In genomic region chr11:76577921-76578654, GRCh38 we compare ENCODE assay signal across 11 cellular contexts.
A peak's percentile ranks its signal among the peaks of the same experiment; 100 is the strongest.
DNase-seq lines count a peak whose midpoint lies in the region; ATAC-seq and TF ChIP-seq lines count a peak whose summit lies in the region.
"Had no signal": no experiment of that assay in that cellular context is flagged by ENCODE, and none has a peak within 500 bp of the region (broad histone marks: within the 10 kb centered on the region; RNA-seq: fewer than 3 reads in every experiment).

No MANE protein-coding gene starts in this region.

- peaks cover 18% of the 10 kb centered on the region for H3K4me1 ChIP-seq in BE2C
- H3K4me1 ChIP-seq in sigmoid colon: peaks cover 0 to 45% (median 25%) of the 10 kb centered on the region in 4 donors
- no peaks in the 10 kb centered on the region for H3K4me1 ChIP-seq in naive thymus-derived CD4-positive, alpha-beta T cell (ENCODE audit: control insufficient read depth in 2 of 2, insufficient read depth in 2 of 2, low read length in 2 of 2)

- no peak for TF ChIP-seq CTCF in BE2C (IDR thresholded peaks at IDR 0.05; ENCODE audit: low read depth, low read length)
- TF ChIP-seq CTCF in sigmoid colon (IDR thresholded peaks at IDR 0.05): no peak

- H3K4me1 Mint-ChIP-seq in activated T-helper 2 cell treated with anti-CD3 and anti-CD28 coated beads, Interferon-gamma antibody, Interleukin-2, Interleukin-4, amounts not matched to agents 10 μg/mL and 5 μg/mL and 100 μg/mL, durations not matched to agents 14 hours and 24 hours and 36 hours (ENCODE audit: low read depth): peaks cover 31% of the 10 kb centered on the region
- peaks cover 0 to 12% (median 0%) of the 10 kb centered on the region in 7 donors for H3K4me1 Mint-ChIP-seq in naive thymus-derived CD4-positive, alpha-beta T cell

- H3K9me3 ChIP-seq in BE2C (no peaks in the 10 kb centered on the region), sigmoid colon (no peaks in the 10 kb centered on the region)
- no peaks in the 10 kb centered on the region for H3K9me3 ChIP-seq in naive thymus-derived CD4-positive, alpha-beta T cell (ENCODE audit: control insufficient read depth in 2 of 3, low read length in 3 of 3)

- H3K27me3 ChIP-seq in BE2C: no peaks in the 10 kb centered on the region
- H3K27me3 ChIP-seq in sigmoid colon: no peaks in the 10 kb centered on the region
- no peaks in the 10 kb centered on the region for H3K27me3 ChIP-seq in naive thymus-derived CD4-positive, alpha-beta T cell (ENCODE audit: control insufficient read depth in 2 of 2, insufficient read depth in 2 of 2, low read length in 2 of 2)

- H3K36me3 Mint-ChIP-seq in activated T-helper 2 cell treated with anti-CD3 and anti-CD28 coated beads, Interferon-gamma antibody, Interleukin-2, Interleukin-4, amounts not matched to agents 10 μg/mL and 5 μg/mL and 100 μg/mL, durations not matched to agents 14 hours and 24 hours and 36 hours (ENCODE audit: low read depth): peaks cover 4% of the 10 kb centered on the region
- H3K36me3 Mint-ChIP-seq in naive thymus-derived CD4-positive, alpha-beta T cell: peaks cover 0 to 5% (median 0%) of the 10 kb centered on the region in 5 donors

- H3K4me3 ChIP-seq in BE2C (ENCODE audit: low read depth, low read length) (0 out of 2 replicates have a peak overlapping the region, but pooled peaks have one; percentile 12), sigmoid colon (no peak overlapping the region)
- no peak overlapping the region for H3K4me3 ChIP-seq in naive thymus-derived CD4-positive, alpha-beta T cell (ENCODE audit: low read length)

- no peak overlapping the region for H3K4me3 Mint-ChIP-seq in activated T-helper 2 cell treated with anti-CD3 and anti-CD28 coated beads, Interferon-gamma antibody, Interleukin-2, Interleukin-4, amounts not matched to agents 10 μg/mL and 5 μg/mL and 100 μg/mL, durations not matched to agents 14 hours and 24 hours and 36 hours (ENCODE audit: low read depth)
- H3K4me3 Mint-ChIP-seq in naive thymus-derived CD4-positive, alpha-beta T cell: no peak overlapping the region
- H3K4me3 Mint-ChIP-seq: dendritic cell treated with granulocyte-macrophage colony-stimulating factor and Interleukin-4, amounts not matched to agents 40 ng/mL and 50 ng/mL, for 4 days had no signal

- intact Hi-C loops in activated T-helper 2 cell treated with anti-CD3 and anti-CD28 coated beads, Interferon-gamma antibody, Interleukin-2, Interleukin-4, amounts not matched to agents 10 μg/mL and 5 μg/mL and 100 μg/mL, durations not matched to agents 14 hours and 24 hours and 36 hours (cut with micrococcal nuclease): no loop called here
- intact Hi-C loops in sigmoid colon (cut with DNase I): loop anchor here (5.0 kb wide), 1 partner anchor 99 kb away; no protein-coding TSS in a partner anchor
- intact Hi-C loops in naive thymus-derived CD4-positive, alpha-beta T cell (cut with micrococcal nuclease): no loop called here

- H3K27me3 Mint-ChIP-seq in activated T-helper 2 cell treated with anti-CD3 and anti-CD28 coated beads, Interferon-gamma antibody, Interleukin-2, Interleukin-4, amounts not matched to agents 10 μg/mL and 5 μg/mL and 100 μg/mL, durations not matched to agents 14 hours and 24 hours and 36 hours (ENCODE audit: low read depth): no peaks in the 10 kb centered on the region
- H3K27me3 Mint-ChIP-seq in naive thymus-derived CD4-positive, alpha-beta T cell: peaks cover 0 to 19% (median 10%) of the 10 kb centered on the region in 5 donors

- POLR2A ChIA-PET in naive thymus-derived CD4-positive, alpha-beta T cell (lab: Charles Lee): no interaction called here

- TF ChIP-seq POLR2A in sigmoid colon (IDR thresholded peaks at IDR 0.05): no peak

- 88 to 91% methylated on average over 11 of the region's 11 CpGs for WGBS in sigmoid colon, 2 donors

- no peak for DNase-seq in BE2C
- no peak for DNase-seq in activated T-helper 2 cell treated with anti-CD3 and anti-CD28 coated beads, Interferon-gamma antibody, Interleukin-2, Interleukin-4, amounts not matched to agents 10 μg/mL and 5 μg/mL and 100 μg/mL, durations not matched to agents 14 hours and 24 hours and 36 hours (ENCODE audit: low spot score)
- DNase-seq in islet precursor cell: peak; percentile 79
- no peak for DNase-seq in sigmoid colon
- no peak for DNase-seq in NCI-H2029 treated with DMSO at 0.1 percent for 48 hours (lab: John Stamatoyannopoulos, UW)
- DNase-seq in NCI-H2196 treated with DMSO at 0.1 percent for 48 hours (lab: John Stamatoyannopoulos, UW; ENCODE audit: unreplicated experiment): no peak
- no peak for DNase-seq in naive thymus-derived CD4-positive, alpha-beta T cell
- no peak for DNase-seq in cerebellar cortex (ENCODE audit: low spot score)
- DNase-seq: AML-193, SIG-M5 had no signal

- TF ChIP-seq EP300 in sigmoid colon (IDR thresholded peaks at IDR 0.05): no peak

- ATAC-seq in naive thymus-derived CD4-positive, alpha-beta T cell: no peak

- H3K27ac Mint-ChIP-seq in activated T-helper 2 cell treated with anti-CD3 and anti-CD28 coated beads, Interferon-gamma antibody, Interleukin-2, Interleukin-4, amounts not matched to agents 10 μg/mL and 5 μg/mL and 100 μg/mL, durations not matched to agents 14 hours and 24 hours and 36 hours: peak overlapping the region; percentile 14
- H3K27ac Mint-ChIP-seq in naive thymus-derived CD4-positive, alpha-beta T cell: no peak overlapping the region
- H3K27ac Mint-ChIP-seq: dendritic cell treated with granulocyte-macrophage colony-stimulating factor and Interleukin-4, amounts not matched to agents 40 ng/mL and 50 ng/mL, for 4 days had no signal

- CTCF ChIA-PET in naive thymus-derived CD4-positive, alpha-beta T cell (lab: Charles Lee): no interaction called here

- H3K27ac ChIP-seq in sigmoid colon: peak overlapping the region; percentile 57 to 71 (median 67)
- H3K27ac ChIP-seq in naive thymus-derived CD4-positive, alpha-beta T cell (ENCODE audit: low read depth, low read length): no peak overlapping the region

- H3K9me3 Mint-ChIP-seq in activated T-helper 2 cell treated with anti-CD3 and anti-CD28 coated beads, Interferon-gamma antibody, Interleukin-2, Interleukin-4, amounts not matched to agents 10 μg/mL and 5 μg/mL and 100 μg/mL, durations not matched to agents 14 hours and 24 hours and 36 hours: no peaks in the 10 kb centered on the region
- peaks cover 0 to 2% (median 0%) of the 10 kb centered on the region in 11 donors for H3K9me3 Mint-ChIP-seq in naive thymus-derived CD4-positive, alpha-beta T cell
- H3K9me3 Mint-ChIP-seq: dendritic cell treated with granulocyte-macrophage colony-stimulating factor and Interleukin-4, amounts not matched to agents 40 ng/mL and 50 ng/mL, for 4 days had no signal

- H3K36me3 ChIP-seq in BE2C (no peaks in the 10 kb centered on the region), sigmoid colon (no peaks in the 10 kb centered on the region)
- no peaks in the 10 kb centered on the region for H3K36me3 ChIP-seq in naive thymus-derived CD4-positive, alpha-beta T cell (ENCODE audit: control insufficient read depth in 2 of 3, insufficient read depth in 3 of 3, low read length in 3 of 3)
